ENCODE assay signal across 26 cellular contexts in the genomic region with DNA sequence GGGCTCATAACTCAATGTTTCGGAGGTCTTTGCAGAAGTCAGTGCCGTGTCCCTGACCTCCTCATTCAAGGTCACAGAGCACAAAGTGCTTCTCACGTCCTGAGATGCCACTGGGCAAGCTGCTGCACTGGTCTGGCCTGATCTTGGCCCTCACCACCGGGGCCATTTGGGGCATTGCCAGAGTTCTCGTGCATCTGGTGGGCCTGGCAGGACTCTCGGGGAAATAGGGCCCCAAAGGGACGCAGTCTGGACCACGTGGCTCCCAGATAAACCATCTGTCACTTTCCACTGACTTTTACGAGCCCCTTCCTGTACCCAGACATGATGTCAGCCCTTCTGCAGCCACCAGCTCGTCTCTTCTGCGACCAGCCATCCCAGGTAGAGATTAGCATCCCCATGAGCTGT. TPM values are rescaled to one million over a fixed set of nuclear protein-coding genes. Genes with fewer than 3 reads are reported as not detected.
A peak's percentile ranks its signal among the peaks of the same experiment; 100 is the strongest.
DNase-seq lines count a peak whose midpoint lies in the region; ATAC-seq and TF ChIP-seq lines count a peak whose summit lies in the region.
"Had no signal": no experiment of that assay in that cellular context is flagged by ENCODE, and none has a peak within 500 bp of the region (broad histone marks: within the 10 kb centered on the region; RNA-seq: fewer than 3 reads in every experiment).

No MANE protein-coding gene starts in this region.

- H3K9me3 ChIP-seq in Loucy (ENCODE audit: insufficient read depth, low read depth, low read length) = no peaks in the 10 kb centered on the region
- peaks cover 0 to 27% (median 17%) of the 10 kb centered on the region in 8 donors for H3K9me3 ChIP-seq in spleen

- peaks cover 22% of the 10 kb centered on the region for H3K4me1 ChIP-seq in Loucy (ENCODE audit: insufficient read depth, low read length, poor library complexity, severe bottlenecking)
- H3K4me1 ChIP-seq in spleen = no peaks in the 10 kb centered on the region
- H3K4me1 ChIP-seq: foreskin keratinocyte, sigmoid colon had no signal

- H4K20me1 ChIP-seq in Loucy (ENCODE audit: insufficient read depth, low read length, poor library complexity, severe bottlenecking) = no peaks in the 10 kb centered on the region

- peak overlapping the region; percentile 55 for H3K4me2 ChIP-seq in Loucy (ENCODE audit: low read depth, low read length, poor library complexity, severe bottlenecking)
- H3K4me2 ChIP-seq: hepatocyte had no signal

- H3K4me3 ChIP-seq in Loucy (ENCODE audit: low read length, poor library complexity, severe bottlenecking) (peak overlapping the region; percentile 37), spleen (no peak overlapping the region)
- H3K4me3 ChIP-seq: hepatocyte, sigmoid colon had no signal

- H3K9me2 ChIP-seq in Loucy (replicated peaks; ENCODE audit: low read depth, low read length) = no peaks in the 10 kb centered on the region

- H3K27ac ChIP-seq in cingulate gyrus (ENCODE audit: low read depth, low read length) (peak overlapping the region; percentile 29), spleen (no peak overlapping the region)
- H3K27ac ChIP-seq: foreskin keratinocyte, hepatocyte, parathyroid adenoma, sigmoid colon had no signal

- no peaks in the 10 kb centered on the region for H3F3A ChIP-seq in Loucy (ENCODE audit: low read depth)

- H2AFZ ChIP-seq in Loucy (ENCODE audit: low read length) = no peak overlapping the region
- H2AFZ ChIP-seq: hepatocyte, parathyroid adenoma had no signal

- ATAC-seq in HG03108 (IDR thresholded peaks at IDR 0.05; ENCODE audit: unreplicated experiment) = no peak
- ATAC-seq: activated CD4-positive, CD25-positive, alpha-beta regulatory T cell treated with anti-CD3 and anti-CD28 coated beads, Interleukin-2, amount 50 U/mL, for 24 hours; activated naive CD4-positive, alpha-beta T cell treated with anti-CD3 and anti-CD28 coated beads, Interleukin-2, amount 50 U/mL, for 72 hours; foreskin keratinocyte had no signal

- H3K79me2 ChIP-seq in Loucy (ENCODE audit: insufficient read depth, low read length) = no peaks in the 10 kb centered on the region
- H3K79me2 ChIP-seq: hepatocyte, parathyroid adenoma had no signal

- no peaks in the 10 kb centered on the region for H3K27me3 ChIP-seq in Loucy (ENCODE audit: insufficient read depth, low read length, poor library complexity, severe bottlenecking)
- H3K27me3 ChIP-seq in spleen (replicated peaks in 1 of 7) = no peaks in the 10 kb centered on the region
- H3K27me3 ChIP-seq: foreskin keratinocyte, hepatocyte had no signal

- no peak overlapping the region for H3K9ac ChIP-seq in Loucy (ENCODE audit: low read depth, low read length, poor library complexity, severe bottlenecking)
- H3K9ac ChIP-seq: parathyroid adenoma had no signal

- WGBS in spleen, 5 donors = 29 to 41% (median 35%) methylated on average over 7 to 11 of the region's 11 CpGs

- no peaks in the 10 kb centered on the region for H3K36me3 ChIP-seq in Loucy (ENCODE audit: insufficient read depth, low read length)
- peaks cover 0 to 31% (median 5%) of the 10 kb centered on the region in 6 donors for H3K36me3 ChIP-seq in spleen
- H3K36me3 ChIP-seq: sigmoid colon had no signal

- TF ChIP-seq CTCF in Loucy (conservative IDR thresholded peaks at IDR 0.05; ENCODE audit: low read length) (no peak), spleen (IDR thresholded peaks at IDR 0.05 in 8 of 11, conservative IDR thresholded peaks at IDR 0.05 in 3 of 11) (no peak)

- DNase-seq in activated CD4-positive, CD25-positive, alpha-beta regulatory T cell treated with anti-CD3 and anti-CD28 coated beads, Interleukin-2, amount 50 U/mL, for 72 hours = peak; percentile 5
- DNase-seq in activated CD4-positive, CD25-positive, alpha-beta regulatory T cell (lab: John Stamatoyannopoulos, UW) = no peak
- DNase-seq in spleen (peak; percentile 48), NCI-H345 treated with DMSO at 0.1 percent for 48 hours (lab: John Stamatoyannopoulos, UW; ENCODE audit: unreplicated experiment) (no peak), ecto neural progenitor cell (ENCODE audit: low spot score) (no peak)
- DNase-seq: activated T-cell treated with anti-CD3 and anti-CD28 coated beads, Interleukin-2, amount 50 U/mL, for 48 hours; cerebellar nuclear complex; effector CD4-positive, alpha-beta T cell; foreskin keratinocyte; immature natural killer cell; Kasumi-1; NCI-H1092; NCI-H2029 treated with DMSO at 0.1 percent for 48 hours; RPMI8226; T1000 had no signal

- TF ChIP-seq POLR2A in spleen (IDR thresholded peaks at IDR 0.05) = no peak

- intact Hi-C loops in spleen (cut with DNase I; ENCODE audit: low total_unique reads) = no loop called here

RNA-seq across cellular contexts. Expression of gene HRH2, which starts 54.8 kb away (rescaled TPM):
- total RNA-seq in spleen = 10 to 100 TPM; 14.6 to 85.2 (median 31.9) TPM
- polyA plus RNA-seq in spleen = 1 to 10 TPM; 1.9 to 4.8 (median 4.4) TPM
- total RNA-seq: A673, foreskin keratinocyte, NCI-H460 had no signal
- polyA plus RNA-seq: BJ, foreskin keratinocyte had no signal

Comparison
In these comparisons a context has a peak if more than half of its experiments do, and no peak if none do; other contexts are left out.
1. DNase-seq: peak in activated CD4-positive, CD25-positive, alpha-beta regulatory T cell treated with anti-CD3 and anti-CD28 coated beads, Interleukin-2, amount 50 U/mL, for 72 hours (single experiment) and spleen (single experiment); none in activated CD4-positive, CD25-positive, alpha-beta regulatory T cell (0 of 4), NCI-H345 treated with DMSO at 0.1 percent for 48 hours (single experiment) and ecto neural progenitor cell (single experiment).